9 cellular contexts compared by ENCODE assay signal in the genomic region with DNA sequence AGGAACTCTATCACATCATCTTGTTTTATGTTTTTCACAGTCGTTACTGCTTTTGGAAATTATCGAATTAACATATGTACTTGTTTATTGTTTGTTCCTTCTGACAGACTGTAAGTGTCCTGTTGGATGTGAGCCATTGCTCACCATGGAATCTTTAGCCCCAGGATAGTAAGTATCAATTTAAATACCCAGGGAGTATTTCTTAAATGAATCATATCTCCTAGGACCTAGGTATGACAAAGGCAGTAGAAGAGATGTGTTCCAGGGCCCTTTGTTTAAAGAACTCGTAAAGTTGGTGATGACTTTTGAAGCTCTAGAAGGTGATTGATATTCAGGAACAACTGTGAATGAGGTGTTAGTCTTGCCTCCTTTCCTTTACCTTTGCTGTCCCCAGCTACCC.
"Had no signal": no experiment of that assay in that cellular context is flagged by ENCODE, and none has a peak within 500 bp of the region (broad histone marks: within the 10 kb centered on the region; RNA-seq: fewer than 3 reads in every experiment).

No MANE protein-coding gene starts in this region.

- H3K4me3 ChIP-seq: body of pancreas, skin epidermis had no signal

- DNase-seq: activated CD4-positive, alpha-beta T cell treated with anti-CD3 and anti-CD28 coated beads, Interleukin-2, amount 50 U/mL, for 1 hour; activated T-cell treated with anti-CD3 and anti-CD28 coated beads for 4 hours; body of pancreas; cerebellar nuclear complex; kidney; posterior cingulate gyrus; stimulated activated CD4-positive, alpha-beta T cell treated with anti-CD3 and anti-CD28 coated beads, Interleukin-4, amount 100 ng/mL, for 4 hours had no signal

- H3K4me1 ChIP-seq: body of pancreas had no signal

- H3K27me3 ChIP-seq: body of pancreas had no signal

- ATAC-seq: activated T-helper 17 cell treated with anti-CD3 and anti-CD28 coated beads, Interleukin-2, amount 50 U/mL, for 72 hours; body of pancreas had no signal

- H3K9me3 ChIP-seq: body of pancreas had no signal

- H3K27ac ChIP-seq: body of pancreas, skin epidermis had no signal
